In genomic region chr4:186940476-186940875, GRCh38 we compare ENCODE assay signal across 28 cellular contexts.
"Had no signal": no experiment of that assay in that cellular context is flagged by ENCODE, and none has a peak within 500 bp of the region (broad histone marks: within the 10 kb centered on the region; RNA-seq: fewer than 3 reads in every experiment).

No MANE protein-coding gene starts in this region.

- H3K27ac Mint-ChIP-seq: naive thymus-derived CD8-positive, alpha-beta T cell; nephron progenitor cell; stimulated activated memory B cell treated with anti-CD40 and anti-IgM and Interleukin-4, amounts not matched to agents 10 μg/mL and 1 μg/mL and 100 μg/mL, for 72 hours; type B pancreatic cell had no signal

- H3K36me3 ChIP-seq: esophagus muscularis mucosa, gastroesophageal sphincter, heart left ventricle, left ventricle myocardium inferior, lower lobe of right lung, ovary, spleen, tibial artery had no signal

- H2AFZ ChIP-seq: hepatocyte had no signal

- ATAC-seq: foreskin keratinocyte; gastroesophageal sphincter; heart left ventricle; left cardiac atrium; lower lobe of right lung; naive thymus-derived CD8-positive, alpha-beta T cell; psoas muscle; right cardiac atrium; stimulated activated memory B cell treated with anti-CD40 and anti-IgM and Interleukin-4, amounts not matched to agents 10 μg/mL and 1 μg/mL and 100 μg/mL, for 72 hours; stimulated activated naive CD8-positive, alpha-beta T cell treated with anti-CD3 and anti-CD28 coated beads, Interleukin-15, Interleukin-2, amounts not matched to agents 100 U/mL and 50 U/mL, for 24 hours had no signal

- H3K4me1 Mint-ChIP-seq: naive thymus-derived CD8-positive, alpha-beta T cell; stimulated activated memory B cell treated with anti-CD40 and anti-IgM and Interleukin-4, amounts not matched to agents 10 μg/mL and 1 μg/mL and 100 μg/mL, for 72 hours had no signal

- DNase-seq: dorsolateral prefrontal cortex; effector CD4-positive, alpha-beta T cell; foreskin keratinocyte; heart left ventricle; left cardiac atrium; left ventricle myocardium inferior; lower lobe of right lung; naive thymus-derived CD8-positive, alpha-beta T cell; nephron progenitor cell; nucleus accumbens; ovary; posterior cingulate gyrus; psoas muscle; right cardiac atrium; spleen; stimulated activated CD4-positive, alpha-beta T cell treated with anti-CD3 and anti-CD28 coated beads, Interleukin-4, amount 100 ng/mL, for 4 hours; stimulated activated naive CD8-positive, alpha-beta T cell treated with anti-CD3 and anti-CD28 coated beads, Interleukin-15, Interleukin-2, amounts not matched to agents 100 U/mL and 50 U/mL, for 24 hours; substantia nigra; testis; tibial artery had no signal

- H3K27me3 ChIP-seq: esophagus muscularis mucosa, foreskin keratinocyte, gastroesophageal sphincter, heart left ventricle, hepatocyte, ovary, spleen, testis, tibial artery had no signal

- H3K36me3 Mint-ChIP-seq: naive thymus-derived CD8-positive, alpha-beta T cell; stimulated activated memory B cell treated with anti-CD40 and anti-IgM and Interleukin-4, amounts not matched to agents 10 μg/mL and 1 μg/mL and 100 μg/mL, for 72 hours; type B pancreatic cell had no signal

- H3K4me3 ChIP-seq: dorsolateral prefrontal cortex, esophagus muscularis mucosa, gastroesophageal sphincter, heart left ventricle, hepatocyte, left ventricle myocardium inferior, lower lobe of right lung, ovary, psoas muscle, skin epidermis, spleen, testis, tibial artery had no signal

- H3K9me3 ChIP-seq: esophagus muscularis mucosa, gastroesophageal sphincter, heart left ventricle, left ventricle myocardium inferior, lower lobe of right lung, ovary, psoas muscle, spleen, testis, tibial artery had no signal

- H3K27ac ChIP-seq: dorsolateral prefrontal cortex, esophagus muscularis mucosa, foreskin keratinocyte, gastroesophageal sphincter, heart left ventricle, hepatocyte, left ventricle myocardium inferior, lower lobe of right lung, ovary, psoas muscle, skin epidermis, spleen, testis, tibial artery had no signal

- H3K9me3 Mint-ChIP-seq: nephron progenitor cell, type B pancreatic cell had no signal

- H3K79me2 ChIP-seq: hepatocyte had no signal

- H3K4me2 ChIP-seq: hepatocyte had no signal

- H3K4me1 ChIP-seq: foreskin keratinocyte, psoas muscle, spleen had no signal

- H3K4me3 Mint-ChIP-seq: naive thymus-derived CD8-positive, alpha-beta T cell; nephron progenitor cell; stimulated activated memory B cell treated with anti-CD40 and anti-IgM and Interleukin-4, amounts not matched to agents 10 μg/mL and 1 μg/mL and 100 μg/mL, for 72 hours; type B pancreatic cell had no signal

- FAIRE-seq: colon, islet of Langerhans had no signal

- H3K27me3 Mint-ChIP-seq: naive thymus-derived CD8-positive, alpha-beta T cell; stimulated activated memory B cell treated with anti-CD40 and anti-IgM and Interleukin-4, amounts not matched to agents 10 μg/mL and 1 μg/mL and 100 μg/mL, for 72 hours had no signal
